ENCODE assay signal across 21 cellular contexts in genomic region chr15:101440846-101441590, GRCh38. TPM values are rescaled to one million over a fixed set of nuclear protein-coding genes. Genes with fewer than 3 reads are reported as not detected.
DNase-seq lines count a peak whose midpoint lies in the region; ATAC-seq and TF ChIP-seq lines count a peak whose summit lies in the region.
"Had no signal": no experiment of that assay in that cellular context is flagged by ENCODE, and none has a peak within 500 bp of the region (broad histone marks: within the 10 kb centered on the region; RNA-seq: fewer than 3 reads in every experiment).

No MANE protein-coding gene starts in this region.

- H3K27me3 ChIP-seq in right lobe of liver (no peaks in the 10 kb centered on the region), gastrocnemius medialis (no peaks in the 10 kb centered on the region), HAP-1 (ENCODE audit: low read depth) (no peaks in the 10 kb centered on the region)
- H3K27me3 ChIP-seq: BE2C had no signal

- 29% methylated on average over 7 of the region's 7 CpGs for WGBS in right lobe of liver (ENCODE audit: insufficient coverage, low coverage, low lambda C conversion rate, missing lambda C conversion rate)

- ATAC-seq in right lobe of liver: no peak
- ATAC-seq in gastrocnemius medialis: no peak
- no peak for ATAC-seq in GM21619 (IDR thresholded peaks at IDR 0.05; ENCODE audit: unreplicated experiment)
- ATAC-seq: GM12878 had no signal

- H3K4me3 ChIP-seq in right lobe of liver: no peak overlapping the region
- no peak overlapping the region for H3K4me3 ChIP-seq in gastrocnemius medialis
- no peak overlapping the region for H3K4me3 ChIP-seq in HAP-1
- H3K4me3 ChIP-seq: GM12878 had no signal

- intact Hi-C loops in right lobe of liver (cut with DNase I): loop anchor here in 1 of 2 donors (10.0 kb wide), 1 partner anchor 174 kb away; no protein-coding TSS in a partner anchor
- intact Hi-C loops in gastrocnemius medialis (cut with DNase I; ENCODE audit: low total_unique reads): loop anchor here (5.0 kb wide), 1 partner anchor 144 kb away; the partner anchor contains the start of gene SNRPA1

- TF ChIP-seq CTCF in C4-2B (conservative IDR thresholded peaks at IDR 0.05) (no peak), right lobe of liver (IDR thresholded peaks at IDR 0.05) (no peak), gastrocnemius medialis (IDR thresholded peaks at IDR 0.05 in 4 of 5, conservative IDR thresholded peaks at IDR 0.05 in 1 of 5) (no peak)

- TF ChIP-seq POLR2A in right lobe of liver (IDR thresholded peaks at IDR 0.05): no peak
- no peak for TF ChIP-seq POLR2A in gastrocnemius medialis (IDR thresholded peaks at IDR 0.05)

- DNase-seq in SIG-M5 treated with dmso at 0.1 percent for 504 hours (lab: John Stamatoyannopoulos, UW; ENCODE audit: unreplicated experiment) (peak; percentile 7), SIG-M5 (lab: John Stamatoyannopoulos, UW) (no peak), right lobe of liver (no peak), gastrocnemius medialis (no peak), HAP-1 (ENCODE audit: low spot score in 2 of 2) (no peak)
- DNase-seq: activated CD4-positive, alpha-beta memory T cell treated with anti-CD3 and anti-CD28 coated beads, Interleukin-2, amount 10 ng/mL, durations not matched to agents 7 days and 5 days; activated CD4-positive, CD25-positive, alpha-beta regulatory T cell; activated effector memory CD4-positive, alpha-beta T cell treated with anti-CD3 and anti-CD28 coated beads, Interleukin-2, amount 50 U/mL, for 16 hours; activated T-cell treated with anti-CD3 and anti-CD28 coated beads for 4 hours; BE2C; effector memory CD4-positive, alpha-beta T cell; NCI-H1092; NCI-H2029; RPMI8226; T-helper 9 cell had no signal

- H3K36me3 ChIP-seq in right lobe of liver (peaks cover 0 to 4% (median 0%) of the 10 kb centered on the region in 4 donors), gastrocnemius medialis (peaks cover 0 to 5% of the 10 kb centered on the region in 2 donors), HAP-1 (replicated peaks) (no peaks in the 10 kb centered on the region)
- H3K36me3 ChIP-seq: BE2C had no signal

- H3K27ac ChIP-seq in C4-2B: peak overlapping the region; percentile 70
- peak overlapping the region; percentile 34 for H3K27ac ChIP-seq in cingulate gyrus (ENCODE audit: low read depth, low read length)
- H3K27ac ChIP-seq in right lobe of liver: peak overlapping the region; percentile 93 to 98 (median 96)
- H3K27ac ChIP-seq in gastrocnemius medialis: peak overlapping the region in 1 of 4 donors; percentile 27
- H3K27ac ChIP-seq: HL-60 had no signal

- in situ Hi-C loops in gastrocnemius medialis (cut with MboI; ENCODE audit: low sequenced_read_pairs in 4 of 4): no loop called here
- in situ Hi-C loops in HAP-1 (cut with MboI; ENCODE audit: low sequenced_read_pairs): no loop called here

- H3K9me3 ChIP-seq in right lobe of liver (no peaks in the 10 kb centered on the region), gastrocnemius medialis (no peaks in the 10 kb centered on the region), HAP-1 (no peaks in the 10 kb centered on the region)
- H3K9me3 ChIP-seq: BE2C had no signal

- H3K4me1 ChIP-seq in right lobe of liver (peaks cover 2 to 87% (median 39%) of the 10 kb centered on the region in 4 donors), gastrocnemius medialis (peaks cover 18% of the 10 kb centered on the region in 2 donors), HAP-1 (no peaks in the 10 kb centered on the region)
- H3K4me1 ChIP-seq: BE2C had no signal

RNA-seq across cellular contexts. Expression of gene PCSK6, which starts 48.5 kb away (rescaled TPM):
- total RNA-seq in right lobe of liver: 100 to 1,000 TPM; 165 to 218 (median 207) TPM
- total RNA-seq in gastrocnemius medialis: 10 to 100 TPM; 12.8 to 46.0 (median 23.6) TPM
- total RNA-seq: H4 had no signal
